In genomic region chr2:32947484-32948143, GRCh38 we compare ENCODE assay signal across 8 cellular contexts. TPM values are rescaled to one million over a fixed set of nuclear protein-coding genes. Genes with fewer than 3 reads are reported as not detected.
DNase-seq lines count a peak whose midpoint lies in the region; ATAC-seq and TF ChIP-seq lines count a peak whose summit lies in the region.

No MANE protein-coding gene starts in this region.

- peak overlapping the region; percentile 60 for H3K4me3 Mint-ChIP-seq in activated CD4-positive, alpha-beta T cell treated with anti-CD3 and anti-CD28 coated beads, Interleukin-2, amount 10 ng/mL, durations not matched to agents 24 days and 14 days
- peak overlapping the region; percentile 65 for H3K4me3 Mint-ChIP-seq in dendritic cell treated with granulocyte-macrophage colony-stimulating factor and Interleukin-4, amounts not matched to agents 40 ng/mL and 50 ng/mL, for 4 days

- peak; percentile 83 for DNase-seq in activated CD4-positive, alpha-beta T cell treated with anti-CD3 and anti-CD28 coated beads, Interleukin-2, amount 10 ng/mL, durations not matched to agents 24 days and 14 days
- no peak for DNase-seq in activated CD4-positive, alpha-beta T cell treated with anti-CD3 and anti-CD28 coated beads for 4 hours
- peak; percentile 60 for DNase-seq in SW480 (ENCODE audit: low spot score)
- DNase-seq in lower lobe of right lung: no peak
- DNase-seq in DMS79 (lab: John Stamatoyannopoulos, UW): no peak

- no peak for TF ChIP-seq CTCF in lower lobe of right lung (IDR thresholded peaks at IDR 0.05)

- H3K4me1 Mint-ChIP-seq in activated CD4-positive, alpha-beta T cell treated with anti-CD3 and anti-CD28 coated beads, Interleukin-2, amount 10 ng/mL, durations not matched to agents 24 days and 14 days: peaks cover 2% of the 10 kb centered on the region
- peaks cover 23% of the 10 kb centered on the region for H3K4me1 Mint-ChIP-seq in dendritic cell treated with granulocyte-macrophage colony-stimulating factor and Interleukin-4, amounts not matched to agents 40 ng/mL and 50 ng/mL, for 4 days (ENCODE audit: low read depth)

- H3K27ac ChIP-seq in lower lobe of right lung (peak overlapping the region; percentile 36), stomach smooth muscle (ENCODE audit: low read length) (peak overlapping the region; percentile 74)

- peak; percentile 26 for ATAC-seq in HG03103 (IDR thresholded peaks at IDR 0.05; ENCODE audit: low read depth, unreplicated experiment)
- peak; percentile 55 for ATAC-seq in lower lobe of right lung

- H3K9me3 ChIP-seq in lower lobe of right lung: no peaks in the 10 kb centered on the region
- H3K9me3 ChIP-seq in stomach smooth muscle (ENCODE audit: control insufficient read depth in 2 of 2, low read length in 2 of 2): no peaks in the 10 kb centered on the region

- peaks cover 18% of the 10 kb centered on the region for H3K27me3 ChIP-seq in lower lobe of right lung (ENCODE audit: low read depth)
- no peaks in the 10 kb centered on the region for H3K27me3 ChIP-seq in stomach smooth muscle (ENCODE audit: control insufficient read depth in 1 of 2, insufficient read depth in 2 of 2, low read length in 2 of 2)

- H3K27me3 Mint-ChIP-seq in activated CD4-positive, alpha-beta T cell treated with anti-CD3 and anti-CD28 coated beads, Interleukin-2, amount 10 ng/mL, durations not matched to agents 24 days and 14 days: peaks cover 33% of the 10 kb centered on the region
- peaks cover 87% of the 10 kb centered on the region for H3K27me3 Mint-ChIP-seq in dendritic cell treated with granulocyte-macrophage colony-stimulating factor and Interleukin-4, amounts not matched to agents 40 ng/mL and 50 ng/mL, for 4 days

- no peaks in the 10 kb centered on the region for H3K9me3 Mint-ChIP-seq in activated CD4-positive, alpha-beta T cell treated with anti-CD3 and anti-CD28 coated beads, Interleukin-2, amount 10 ng/mL, durations not matched to agents 24 days and 14 days
- H3K9me3 Mint-ChIP-seq in dendritic cell treated with granulocyte-macrophage colony-stimulating factor and Interleukin-4, amounts not matched to agents 40 ng/mL and 50 ng/mL, for 4 days: no peaks in the 10 kb centered on the region

- H3K4me1 ChIP-seq in lower lobe of right lung: peaks cover 3% of the 10 kb centered on the region
- H3K4me1 ChIP-seq in stomach smooth muscle (ENCODE audit: control insufficient read depth, insufficient read depth, low read length): peaks cover 27% of the 10 kb centered on the region

- no peak overlapping the region for H3K27ac Mint-ChIP-seq in activated CD4-positive, alpha-beta T cell treated with anti-CD3 and anti-CD28 coated beads, Interleukin-2, amount 10 ng/mL, durations not matched to agents 24 days and 14 days
- H3K27ac Mint-ChIP-seq in dendritic cell treated with granulocyte-macrophage colony-stimulating factor and Interleukin-4, amounts not matched to agents 40 ng/mL and 50 ng/mL, for 4 days: no peak overlapping the region

- H3K36me3 Mint-ChIP-seq in activated CD4-positive, alpha-beta T cell treated with anti-CD3 and anti-CD28 coated beads, Interleukin-2, amount 10 ng/mL, durations not matched to agents 24 days and 14 days (ENCODE audit: low read depth): no peaks in the 10 kb centered on the region
- no peaks in the 10 kb centered on the region for H3K36me3 Mint-ChIP-seq in dendritic cell treated with granulocyte-macrophage colony-stimulating factor and Interleukin-4, amounts not matched to agents 40 ng/mL and 50 ng/mL, for 4 days (ENCODE audit: low read depth)

- H3K36me3 ChIP-seq in lower lobe of right lung (no peaks in the 10 kb centered on the region), stomach smooth muscle (ENCODE audit: control insufficient read depth in 2 of 2, insufficient read depth in 2 of 2, low read length in 2 of 2) (no peaks in the 10 kb centered on the region)

- intact Hi-C loops in activated CD4-positive, alpha-beta T cell treated with anti-CD3 and anti-CD28 coated beads, Interleukin-2, amount 10 ng/mL, durations not matched to agents 24 days and 14 days (cut with micrococcal nuclease): loop anchor here (2.0 to 5.0 kb wide), 4 partner anchors 175 to 651 kb away; partner anchors contain the start of gene FAM98A
- intact Hi-C loops in dendritic cell treated with granulocyte-macrophage colony-stimulating factor and Interleukin-4, amounts not matched to agents 40 ng/mL and 50 ng/mL, for 4 days (cut with micrococcal nuclease): loop anchor here (5.0 kb wide), 1 partner anchor 190 kb away; no protein-coding TSS in a partner anchor
- intact Hi-C loops in lower lobe of right lung (cut with DNase I): no loop called here

- H3K4me3 ChIP-seq in lower lobe of right lung (peak overlapping the region; percentile 76), stomach smooth muscle (ENCODE audit: low read length in 2 of 2) (peak overlapping the region; percentile 83 to 85)

- peak overlapping the region; percentile 59 to 68 for H3K9ac ChIP-seq in stomach smooth muscle (ENCODE audit: low read length in 2 of 2)

RNA-seq across cellular contexts. Expression of gene LTBP1, which starts 0.9 kb away (rescaled TPM):
- total RNA-seq in activated CD4-positive, alpha-beta T cell treated with anti-CD3 and anti-CD28 coated beads, Interleukin-2, amount 10 ng/mL, durations not matched to agents 24 days and 14 days: 0.14 and 0.21 TPM in 2 replicates
- 34.7 TPM for total RNA-seq in lower lobe of right lung

Comparison
In these comparisons a context has a peak if more than half of its experiments do, and no peak if none do; other contexts are left out.
1. DNase-seq: peak in activated CD4-positive, alpha-beta T cell treated with anti-CD3 and anti-CD28 coated beads, Interleukin-2, amount 10 ng/mL, durations not matched to agents 24 days and 14 days (single experiment) and SW480 (single experiment); none in activated CD4-positive, alpha-beta T cell treated with anti-CD3 and anti-CD28 coated beads for 4 hours (0 of 2), lower lobe of right lung (single experiment) and DMS79 (single experiment).
2. RNA of gene LTBP1, which starts 0.9 kb away (total RNA-seq): 34.7 TPM in lower lobe of right lung (single experiment); 0.14 to 0.21 TPM in activated CD4-positive, alpha-beta T cell treated with anti-CD3 and anti-CD28 coated beads, Interleukin-2, amount 10 ng/mL, durations not matched to agents 24 days and 14 days; every median in the first group is over 10 times any median in the second.